ENCODE assay signal across 9 cellular contexts in genomic region chr12:124921200-124922008, GRCh38. TPM values are rescaled to one million over a fixed set of nuclear protein-coding genes. Genes with fewer than 3 reads are reported as not detected.
DNase-seq lines count a peak whose midpoint lies in the region; ATAC-seq and TF ChIP-seq lines count a peak whose summit lies in the region.
"Had no signal": no experiment of that assay in that cellular context is flagged by ENCODE, and none has a peak within 500 bp of the region (broad histone marks: within the 10 kb centered on the region; RNA-seq: fewer than 3 reads in every experiment).

No MANE protein-coding gene starts in this region.

- intact Hi-C loops in Right ventricle myocardium superior (cut with DNase I) (no loop called here), cardiac septum (cut with DNase I) (no loop called here), stomach (cut with DNase I; ENCODE audit: low total_unique reads) (no loop called here)

- H3K9me3 Mint-ChIP-seq in WTC11, result no peaks in the 10 kb centered on the region
- H3K9me3 Mint-ChIP-seq in mesothelial cell of epicardium, result no peaks in the 10 kb centered on the region

- peaks cover 30 to 72% (median 50%) of the 10 kb centered on the region in 4 donors for H3K4me1 ChIP-seq in stomach

- H3K27me3 ChIP-seq in stomach, result no peaks in the 10 kb centered on the region

- peak overlapping the region; percentile 7 to 26 (median 26) for H3K4me3 ChIP-seq in stomach

- ATAC-seq in Right ventricle myocardium superior (ENCODE audit: poor library complexity) (peak; percentile 25), HG03175 (IDR thresholded peaks at IDR 0.05; ENCODE audit: unreplicated experiment) (peak; percentile 38), WTC11 (peak; percentile 23)

- H3K4me3 Mint-ChIP-seq in WTC11, result peak overlapping the region; percentile 72
- H3K4me3 Mint-ChIP-seq in mesothelial cell of epicardium, result peak overlapping the region; percentile 75

- DNase-seq in Right ventricle myocardium superior (peak; percentile 61), cardiac septum (ENCODE audit: low spot score) (no peak), WTC11 (ENCODE audit: low spot score) (peak; percentile 73), dermis blood vessel endothelial cell (peak; percentile 70), mesothelial cell of epicardium (ENCODE audit: low spot score in 2 of 2, unreplicated experiment in 2 of 2) (peak in 1 of 2 experiments; percentile 67), stomach (peak; percentile 63), NCI-H345 treated with DMSO at 0.1 percent for 48 hours (lab: John Stamatoyannopoulos, UW; ENCODE audit: unreplicated experiment) (no peak)

- H3K36me3 Mint-ChIP-seq in WTC11 (no peaks in the 10 kb centered on the region), mesothelial cell of epicardium (no peaks in the 10 kb centered on the region)

- H3K27ac Mint-ChIP-seq in WTC11, result peak overlapping the region; percentile 99
- H3K27ac Mint-ChIP-seq in mesothelial cell of epicardium, result peak overlapping the region; percentile 83

- CTCF ChIA-PET in WTC11 (lab: Charles Lee), result interaction anchor here (2.1 to 5.7 kb wide), 2 partner anchors 14 to 19 kb away, joined by 17 to 35 read pairs; no protein-coding TSS in a partner anchor

- H3K9me3 ChIP-seq in stomach, result no peaks in the 10 kb centered on the region

- no peak for TF ChIP-seq CTCF in WTC11 (IDR thresholded peaks at IDR 0.05)
- no peak for TF ChIP-seq CTCF in mesothelial cell of epicardium (IDR thresholded peaks at IDR 0.05; ENCODE audit: unreplicated experiment)
- TF ChIP-seq CTCF in stomach (IDR thresholded peaks at IDR 0.05), result no peak

- POLR2A ChIA-PET in WTC11 (lab: Charles Lee), result no interaction called here

- H3K36me3 ChIP-seq in stomach, result no peaks in the 10 kb centered on the region

- no peaks in the 10 kb centered on the region for H3K27me3 Mint-ChIP-seq in WTC11 (ENCODE audit: low read depth)
- no peaks in the 10 kb centered on the region for H3K27me3 Mint-ChIP-seq in mesothelial cell of epicardium (ENCODE audit: low read depth)

- TF ChIP-seq POLR2A in stomach (IDR thresholded peaks at IDR 0.05), result no peak

- H3K4me1 Mint-ChIP-seq in WTC11, result peaks cover 61% of the 10 kb centered on the region
- H3K4me1 Mint-ChIP-seq in mesothelial cell of epicardium, result peaks cover 60% of the 10 kb centered on the region

- WGBS in stomach, 5 donors, result 22 to 30% (median 25%) methylated on average over 16 of the region's 16 CpGs

- TF ChIP-seq EP300 in stomach (IDR thresholded peaks at IDR 0.05), result no peak

- peak overlapping the region; percentile 34 to 100 (median 100) for H3K27ac ChIP-seq in stomach
- H3K27ac ChIP-seq: C4-2B had no signal

TF ChIP-seq in WTC11, 78 proteins besides CTCF, POLR2A, EP300 and RAD21 (continues in another document):
- no peak for TF ChIP-seq E2F4 (CRISPR knock-in tag; IDR thresholded peaks at IDR 0.05; ENCODE audit: borderline replicate concordance, low read depth)
- TF ChIP-seq CREB1 (CRISPR knock-in tag; IDR thresholded peaks at IDR 0.05), result no peak
- no peak for TF ChIP-seq ESRRA (CRISPR knock-in tag; IDR thresholded peaks at IDR 0.05; ENCODE audit: borderline replicate concordance)
- TF ChIP-seq CDX4 (CRISPR knock-in tag; IDR thresholded peaks at IDR 0.05; ENCODE audit: borderline replicate concordance), result no peak
- TF ChIP-seq RORB (CRISPR knock-in tag; IDR thresholded peaks at IDR 0.05), result 0 out of 2 replicates have a peak, but pooled peaks have one; percentile 44
- TF ChIP-seq FOXP1 (CRISPR knock-in tag; IDR thresholded peaks at IDR 0.05; ENCODE audit: borderline replicate concordance), result no peak
- TF ChIP-seq ELF4 (CRISPR knock-in tag; IDR thresholded peaks at IDR 0.05; ENCODE audit: low read depth), result no peak
- TF ChIP-seq PRRX2 (CRISPR knock-in tag; IDR thresholded peaks at IDR 0.05), result no peak
- no peak for TF ChIP-seq MXD4 (CRISPR knock-in tag; IDR thresholded peaks at IDR 0.05; ENCODE audit: borderline replicate concordance)
- 0 out of 2 replicates have a peak, but pooled peaks have one; percentile 24 for TF ChIP-seq SP1 (CRISPR knock-in tag; conservative IDR thresholded peaks at IDR 0.05)
- TF ChIP-seq ZNF425 (CRISPR knock-in tag; conservative IDR thresholded peaks at IDR 0.05), result 0 out of 2 replicates have a peak, but pooled peaks have one; percentile 43
- no peak for TF ChIP-seq ZNF671 (CRISPR knock-in tag; IDR thresholded peaks at IDR 0.05)
- TF ChIP-seq NR2C2 (CRISPR knock-in tag; IDR thresholded peaks at IDR 0.05), result no peak
- peak; percentile 61; the same call in 1 of the 2 replicates for TF ChIP-seq GABPB1 (CRISPR knock-in tag; IDR thresholded peaks at IDR 0.05)
- TF ChIP-seq HMGXB4 (CRISPR knock-in tag; IDR thresholded peaks at IDR 0.05), result peak; percentile 53
- TF ChIP-seq MLX (CRISPR knock-in tag; IDR thresholded peaks at IDR 0.05), result no peak

RNA-seq across cellular contexts. Expression of gene UBC, which starts 7.0 kb away (rescaled TPM):
- total RNA-seq in Right ventricle myocardium superior, result 1,120 TPM
- total RNA-seq in cardiac septum, result 1,009 TPM
- 530 to 561 TPM (median 544 TPM) in 3 replicates for total RNA-seq in WTC11 (2021)
- total RNA-seq in dermis blood vessel endothelial cell, result 1,840 and 2,354 TPM in 2 replicates
- total RNA-seq in mesothelial cell of epicardium, result 718 to 741 TPM (median 720 TPM) in 3 replicates
- 1,000 to 10,000 TPM in 3 of 5 donors, 100 to 1,000 TPM in 2; 409 to 1,431 (median 1,065) TPM for total RNA-seq in stomach
- polyA plus RNA-seq in stomach, result 1,000 to 10,000 TPM in 1 of 3 donors, 100 to 1,000 TPM in 2; 875 to 1,080 (median 957) TPM

RNA-seq across cellular contexts. Expression of gene SCARB1, which starts 57.7 kb away (rescaled TPM):
- total RNA-seq in Right ventricle myocardium superior (12.7 TPM), cardiac septum (8.6 TPM), WTC11 (2021) (68.3 to 71.0 TPM (median 70.8 TPM) in 3 replicates), dermis blood vessel endothelial cell (42.5 and 44.1 TPM in 2 replicates), mesothelial cell of epicardium (40.2 to 43.3 TPM (median 40.4 TPM) in 3 replicates), stomach (10 to 100 TPM in 2 of 5 donors, 1 to 10 TPM in 3; 2.9 to 63.7 (median 8.3) TPM)
- 10 to 100 TPM in 1 of 3 donors, 1 to 10 TPM in 2; 6.7 to 19.4 (median 9.3) TPM for polyA plus RNA-seq in stomach

Comparison
In these comparisons a context has a peak if more than half of its experiments do, and no peak if none do; other contexts are left out.
1. DNase-seq: peak in Right ventricle myocardium superior (single experiment), WTC11 (single experiment), dermis blood vessel endothelial cell (single experiment) and stomach (single experiment); none in cardiac septum (single experiment) and NCI-H345 treated with DMSO at 0.1 percent for 48 hours (single experiment).
2. Peak in every context shown above with its lines, with median percentiles within 50 percentile points of each other: ATAC-seq.